Comparison of ENCODE assay signal across 18 cellular contexts in the genomic region with DNA sequence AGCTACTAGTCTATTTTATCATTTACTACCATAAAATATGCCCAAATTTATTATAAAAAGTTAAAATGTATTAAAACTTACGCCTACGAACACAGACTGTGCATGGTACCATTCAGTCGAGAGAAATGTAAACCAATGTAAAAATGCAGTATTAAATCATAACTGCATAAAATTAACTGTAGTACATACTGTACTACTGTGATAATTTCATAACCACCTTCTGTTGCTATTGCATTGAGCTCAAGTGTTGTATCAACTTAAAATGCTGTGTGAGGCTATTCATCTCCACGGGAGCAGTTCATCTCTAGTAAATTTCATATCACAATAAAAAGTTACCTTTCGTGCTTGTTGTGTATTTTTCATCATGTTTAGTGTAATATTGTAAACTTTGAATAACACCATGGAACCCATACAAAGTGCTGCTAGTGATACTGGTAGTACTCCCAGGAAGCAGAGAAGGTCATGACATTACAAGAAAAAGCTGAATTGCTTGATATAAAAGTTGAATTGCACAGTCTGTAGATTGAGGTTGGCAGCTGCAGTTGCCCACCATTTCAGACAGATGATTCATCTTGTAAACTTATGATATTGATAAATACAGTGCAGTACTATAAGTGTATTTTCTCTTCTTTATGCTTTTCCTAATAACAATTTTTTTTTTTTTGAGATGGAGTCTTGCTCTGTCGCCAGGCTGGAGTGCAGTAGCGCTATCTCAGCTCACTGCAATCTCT. TPM values are rescaled to one million over a fixed set of nuclear protein-coding genes. Genes with fewer than 3 reads are reported as not detected.
DNase-seq lines count a peak whose midpoint lies in the region; ATAC-seq, FAIRE-seq and TF ChIP-seq lines count a peak whose summit lies in the region.
"Had no signal": no experiment of that assay in that cellular context is flagged by ENCODE, and none has a peak within 500 bp of the region (broad histone marks: within the 10 kb centered on the region; RNA-seq: fewer than 3 reads in every experiment).

No MANE protein-coding gene starts in this region.

- no peak overlapping the region for H3K18ac ChIP-seq in H9 (ENCODE audit: insufficient read length, low read depth, low read length)

- FAIRE-seq in endothelial cell of umbilical vein (lab: Jason Lieb, UNC), result peak; percentile 55
- FAIRE-seq: GM19239 had no signal

- no peaks in the 10 kb centered on the region for H3K36me3 Mint-ChIP-seq in activated T-cell treated with anti-CD3 and anti-CD28 coated beads, Interleukin-2, amount 50 U/mL, for 72 hours (ENCODE audit: insufficient read depth in 2 of 2)
- H3K36me3 Mint-ChIP-seq in H9 (ENCODE audit: insufficient read depth in 1 of 3, low read depth in 3 of 3), result no peaks in the 10 kb centered on the region

- no peaks in the 10 kb centered on the region for H3K27me3 ChIP-seq in SJCRH30
- H3K27me3 ChIP-seq in endothelial cell of umbilical vein (ENCODE audit: control insufficient read depth in 2 of 2, insufficient read depth in 2 of 2, low read length in 2 of 2), result no peaks in the 10 kb centered on the region
- no peaks in the 10 kb centered on the region for H3K27me3 ChIP-seq in transverse colon
- no peaks in the 10 kb centered on the region for H3K27me3 ChIP-seq in H9 (ENCODE audit: insufficient read depth, low read length)
- H3K27me3 ChIP-seq in tibial artery, result no peaks in the 10 kb centered on the region
- H3K27me3 ChIP-seq: SJSA1 had no signal

- ATAC-seq in activated T-cell treated with anti-CD3 and anti-CD28 coated beads, Interleukin-2, amount 50 U/mL, for 72 hours (replicated peaks in 1 of 2), result no peak
- ATAC-seq in HG02610 (IDR thresholded peaks at IDR 0.05; ENCODE audit: unreplicated experiment), result no peak

- H3K4me1 Mint-ChIP-seq in activated T-cell treated with anti-CD3 and anti-CD28 coated beads, Interleukin-2, amount 50 U/mL, for 72 hours (ENCODE audit: low read depth), result peaks cover 14% of the 10 kb centered on the region
- H3K4me1 Mint-ChIP-seq in H9, result peaks cover 10 to 14% of the 10 kb centered on the region in 2 experiments

- H3K79me2 ChIP-seq in endothelial cell of umbilical vein (ENCODE audit: control insufficient read depth, insufficient read depth, low read length), result no peaks in the 10 kb centered on the region
- H3K79me2 ChIP-seq in H9 (ENCODE audit: insufficient read depth, low read length), result no peaks in the 10 kb centered on the region

- H2BK5ac ChIP-seq in H9 (ENCODE audit: insufficient read length, low read length), result no peak overlapping the region

- intact Hi-C loops in endothelial cell of umbilical vein (cut with micrococcal nuclease), result loop anchor here (2.0 kb wide), 1 partner anchor 323 kb away; no protein-coding TSS in a partner anchor
- intact Hi-C loops in transverse colon (cut with DNase I; ENCODE audit: low total_unique reads), result no loop called here
- intact Hi-C loops in tibial artery (cut with DNase I; ENCODE audit: low total_unique reads), result no loop called here

- no peak overlapping the region for H3K23ac ChIP-seq in H9 (ENCODE audit: insufficient read length, low read depth, low read length)

- WGBS in transverse colon (ENCODE audit: low coverage in 1 of 2), 2 donors, result 75 to 82% methylated on average over 7 of the region's 7 CpGs
- no CpG with 5 or more reads among the region's 7 CpGs for WGBS in H9 (ENCODE audit: extremely low coverage, insufficient read length, low lambda C conversion rate)

- peak; percentile 47 for TF ChIP-seq EP300 in transverse colon (IDR thresholded peaks at IDR 0.05; ENCODE audit: low read depth)

- TF ChIP-seq POLR2A in endothelial cell of umbilical vein (IDR thresholded peaks at IDR 0.05; ENCODE audit: low read depth, low read length), result no peak
- TF ChIP-seq POLR2A in transverse colon (IDR thresholded peaks at IDR 0.05), result no peak

- POLR2A ChIA-PET in endothelial cell of umbilical vein (lab: Charles Lee), result no interaction called here

- no peaks in the 10 kb centered on the region for H3K9me3 Mint-ChIP-seq in activated T-cell treated with anti-CD3 and anti-CD28 coated beads, Interleukin-2, amount 50 U/mL, for 72 hours
- H3K9me3 Mint-ChIP-seq in H9, result no peaks in the 10 kb centered on the region

- TF ChIP-seq CTCF in endothelial cell of umbilical vein (IDR thresholded peaks at IDR 0.05; ENCODE audit: extremely low read depth in 1 of 2, insufficient read depth in 1 of 2, low read depth in 1 of 2, low read length in 2 of 2) (no peak), transverse colon (IDR thresholded peaks at IDR 0.05) (no peak), H9 (conservative IDR thresholded peaks at IDR 0.05) (no peak), tibial artery (IDR thresholded peaks at IDR 0.05) (no peak)

- no peak overlapping the region for H2AK5ac ChIP-seq in H9 (ENCODE audit: insufficient read length, low read length)

- H3K27me3 Mint-ChIP-seq in activated T-cell treated with anti-CD3 and anti-CD28 coated beads, Interleukin-2, amount 50 U/mL, for 72 hours (ENCODE audit: low read depth), result no peaks in the 10 kb centered on the region
- H3K27me3 Mint-ChIP-seq in H9 (ENCODE audit: low read depth), result no peaks in the 10 kb centered on the region

- H3K36me3 ChIP-seq in SJCRH30 (no peaks in the 10 kb centered on the region), endothelial cell of umbilical vein (ENCODE audit: control insufficient read depth in 2 of 2, extremely low read depth in 1 of 2, insufficient read depth in 2 of 2, low read length in 2 of 2) (no peaks in the 10 kb centered on the region), transverse colon (no peaks in the 10 kb centered on the region), tibial artery (no peaks in the 10 kb centered on the region)
- H3K36me3 ChIP-seq: SJSA1 had no signal

- no peaks in the 10 kb centered on the region for H4K20me1 ChIP-seq in endothelial cell of umbilical vein (replicated peaks; ENCODE audit: control insufficient read depth, extremely low read depth, insufficient read depth, low read length)
- no peaks in the 10 kb centered on the region for H4K20me1 ChIP-seq in H9 (ENCODE audit: control insufficient read depth, insufficient read depth, insufficient read length)

- dilution Hi-C loops in endothelial cell of umbilical vein (cut with MboI; ENCODE audit: extremely low pct_ligation_motif_present, low sequenced_read_pairs), result loop anchor here (25.0 kb wide), 1 partner anchor 247 kb away; no protein-coding TSS in a partner anchor

- H3T11ph ChIP-seq in H9 (ENCODE audit: low read length), result no peak overlapping the region

- H2AFZ ChIP-seq in endothelial cell of umbilical vein (ENCODE audit: low read depth, low read length) (no peak overlapping the region), H9 (ENCODE audit: low read length) (no peak overlapping the region)

- H3K79me1 ChIP-seq in H9 (ENCODE audit: insufficient read depth, low read depth, low read length, poor library complexity, severe bottlenecking), result no peaks in the 10 kb centered on the region

- CTCF ChIA-PET in endothelial cell of umbilical vein (lab: Charles Lee), result interaction anchor here (0.8 to 10.2 kb wide), 32 partner anchors 9 to 370 kb away, joined by 3 to 359 read pairs (median 6); partner anchors contain the start of gene PTPN14

- no peak overlapping the region for H3K4me3 ChIP-seq in SJCRH30
- H3K4me3 ChIP-seq in endothelial cell of umbilical vein (replicated peaks in 1 of 3; ENCODE audit: insufficient read depth in 1 of 3, low read depth in 1 of 3, low read length in 3 of 3), result no peak overlapping the region
- no peak overlapping the region for H3K4me3 ChIP-seq in transverse colon
- H3K4me3 ChIP-seq in tibial artery, result no peak overlapping the region
- H3K4me3 ChIP-seq: SJSA1 had no signal

- H3K23me2 ChIP-seq in H9 (ENCODE audit: insufficient read length, low read depth, low read length, poor library complexity, severe bottlenecking), result no peaks in the 10 kb centered on the region

- H3K4me2 ChIP-seq in endothelial cell of umbilical vein (ENCODE audit: insufficient read depth, low read length) (no peak overlapping the region), H9 (ENCODE audit: insufficient read depth, insufficient read length, low read length) (no peak overlapping the region)

- H3K9me3 ChIP-seq in SJCRH30 (replicated peaks), result no peaks in the 10 kb centered on the region
- H3K9me3 ChIP-seq in endothelial cell of umbilical vein (replicated peaks; ENCODE audit: control insufficient read depth, insufficient read depth, low read length), result no peaks in the 10 kb centered on the region
- no peaks in the 10 kb centered on the region for H3K9me3 ChIP-seq in transverse colon
- H3K9me3 ChIP-seq in H9 (ENCODE audit: control insufficient read depth, low read depth, low read length), result no peaks in the 10 kb centered on the region
- H3K9me3 ChIP-seq in tibial artery, result no peaks in the 10 kb centered on the region
- H3K9me3 ChIP-seq: SJSA1 had no signal

- no peak overlapping the region for H4K5ac ChIP-seq in H9 (ENCODE audit: insufficient read length, low read depth, low read length)

- no peak overlapping the region for H2BK20ac ChIP-seq in H9 (ENCODE audit: low read depth, low read length, poor library complexity, severe bottlenecking)

- H4K8ac ChIP-seq in H9 (replicated peaks; ENCODE audit: insufficient read length, low read depth, low read length), result no peak overlapping the region

- no peak overlapping the region for H2BK15ac ChIP-seq in H9 (ENCODE audit: low read depth, low read length)

- no peak overlapping the region for H3K14ac ChIP-seq in H9 (ENCODE audit: insufficient read depth, low read length)

- no peak overlapping the region for H3K4me3 Mint-ChIP-seq in activated T-cell treated with anti-CD3 and anti-CD28 coated beads, Interleukin-2, amount 50 U/mL, for 72 hours
- H3K4me3 Mint-ChIP-seq in H9, result no peak overlapping the region

- no peak overlapping the region for H4K91ac ChIP-seq in H9 (ENCODE audit: insufficient read length, low read depth, low read length)

- no peak overlapping the region for H3K56ac ChIP-seq in H9 (ENCODE audit: insufficient read length, low read depth, low read length)

- in situ Hi-C loops in transverse colon (cut with MboI; ENCODE audit: low pct_ligation_motif_present in 1 of 4, low pct_unique_long_range_greater_than_20kb in 1 of 4, low sequenced_read_pairs in 3 of 4), result loop anchor here (10.0 to 25.0 kb wide), 4 partner anchors 247 to 372 kb away; no protein-coding TSS in a partner anchor

- H3K9me1 ChIP-seq in endothelial cell of umbilical vein (replicated peaks; ENCODE audit: control insufficient read depth, extremely low read depth, insufficient read depth, low read length), result no peaks in the 10 kb centered on the region

- H3K9ac ChIP-seq in endothelial cell of umbilical vein (replicated peaks; ENCODE audit: extremely low read depth, insufficient read depth, low read length) (no peak overlapping the region), H9 (ENCODE audit: extremely low read depth, insufficient read length, low read length) (no peak overlapping the region)

- H2BK120ac ChIP-seq in H9 (ENCODE audit: low read depth, low read length, poor library complexity, severe bottlenecking), result no peak overlapping the region

- H3K27ac ChIP-seq in SJCRH30 (0 out of 2 replicates have a peak overlapping the region, but pooled peaks have one; percentile 8), endothelial cell of umbilical vein (ENCODE audit: insufficient read depth, low read depth, low read length) (no peak overlapping the region), transverse colon (no peak overlapping the region), H9 (ENCODE audit: insufficient read length, low read depth, low read length) (no peak overlapping the region), tibial artery (no peak overlapping the region)
- H3K27ac ChIP-seq: 22Rv1, C4-2B, SJSA1 had no signal

- no TSS peak for BruUV-seq in endothelial cell of umbilical vein (replicated peaks; lab: Mats Ljungman, UMichigan)

- H2BK12ac ChIP-seq in H9 (ENCODE audit: insufficient read length, low read depth, low read length), result no peak overlapping the region

- no peak for DNase-seq in activated T-cell treated with anti-CD3 and anti-CD28 coated beads, Interleukin-2, amount 50 U/mL, for 72 hours
- no peak for DNase-seq in activated T-cell treated with anti-CD3 and anti-CD28 coated beads for 4 hours
- DNase-seq in SJCRH30, result no peak
- no peak for DNase-seq in endothelial cell of umbilical vein (ENCODE audit: low read depth, low spot score)
- no peak for DNase-seq in transverse colon
- DNase-seq in H9, result no peak
- no peak for DNase-seq in tibial artery
- DNase-seq: DMS53, NCI-H1092, NCI-H1694, NCI-H2107, NCI-H345, NCI-H69 had no signal

- H3K4ac ChIP-seq in H9 (ENCODE audit: low read depth, low read length), result no peak overlapping the region

- H3K27ac Mint-ChIP-seq in activated T-cell treated with anti-CD3 and anti-CD28 coated beads, Interleukin-2, amount 50 U/mL, for 72 hours, result peak overlapping the region; percentile 50
- H3K27ac Mint-ChIP-seq in H9, result no peak overlapping the region; a peak in 1 of 7 replicates

- peaks cover 13% of the 10 kb centered on the region for H3K4me1 ChIP-seq in SJCRH30
- peaks cover 14% of the 10 kb centered on the region for H3K4me1 ChIP-seq in endothelial cell of umbilical vein (ENCODE audit: control insufficient read depth, extremely low read depth, insufficient read depth, low read length)
- no peaks in the 10 kb centered on the region for H3K4me1 ChIP-seq in transverse colon
- H3K4me1 ChIP-seq in H9 (ENCODE audit: insufficient read depth, low read length), result peaks cover 6% of the 10 kb centered on the region
- H3K4me1 ChIP-seq in tibial artery, result peaks cover 0 to 7% (median 2%) of the 10 kb centered on the region in 4 donors

RNA-seq across cellular contexts. Expression of gene CENPF, which starts 19.0 kb away (rescaled TPM):
- 10 to 100 TPM; 87.2 to 96.3 TPM for total RNA-seq in activated T-cell treated with anti-CD3 and anti-CD28 coated beads, Interleukin-2, amount 50 U/mL, for 72 hours
- 213 and 231 TPM in 2 replicates for total RNA-seq in SJCRH30 (2014; rRNA removed; shearing (Covaris generic))
- 66.2 and 72.9 TPM in 2 replicates for total RNA-seq in endothelial cell of umbilical vein
- 3.8 and 6.4 TPM in 2 replicates for polyA plus RNA-seq in endothelial cell of umbilical vein
- polyA plus RNA-seq in endothelial cell of umbilical vein (2011; cell fraction: cytosol; rRNA removed), result 22.2 and 23.2 TPM in 2 replicates
- 34.5 and 55.7 TPM in 2 replicates for polyA plus RNA-seq in endothelial cell of umbilical vein (2011; cell fraction: nucleus; rRNA removed)
- polyA plus RNA-seq in endothelial cell of umbilical vein (2012), result 20.3 and 71.4 TPM in 2 replicates
- 10.5 and 12.0 TPM in 2 replicates for polyA minus RNA-seq in endothelial cell of umbilical vein
- 35.9 TPM for polyA minus RNA-seq in endothelial cell of umbilical vein (2011; cell fraction: cytosol; rRNA and poly(A)+ RNA removed)
- polyA minus RNA-seq in endothelial cell of umbilical vein (2011; cell fraction: nucleus; rRNA and poly(A)+ RNA removed), result 16.9 and 28.9 TPM in 2 replicates
- total RNA-seq in transverse colon, result 10 to 100 TPM in 1 of 4 donors, 1 to 10 TPM in 3; 1.5 to 49.8 (median 3.4) TPM
- 104 and 113 TPM in 2 replicates for total RNA-seq in H9 (2021)

RNA-seq across cellular contexts. Expression of gene PTPN14, which starts 32.6 kb away (rescaled TPM):
- 10 to 100 TPM; 13.5 to 23.5 TPM for total RNA-seq in activated T-cell treated with anti-CD3 and anti-CD28 coated beads, Interleukin-2, amount 50 U/mL, for 72 hours
- 22.1 and 24.3 TPM in 2 replicates for total RNA-seq in SJCRH30 (2014; rRNA removed; shearing (Covaris generic))
- total RNA-seq in endothelial cell of umbilical vein (88.9 and 93.0 TPM in 2 replicates), transverse colon (1 to 10 TPM; 4.5 to 9.7 (median 7.1) TPM), H9 (2021) (76.4 and 79.0 TPM in 2 replicates)
- polyA plus RNA-seq in endothelial cell of umbilical vein, result 18.5 and 23.1 TPM in 2 replicates
- polyA plus RNA-seq in endothelial cell of umbilical vein (2011; cell fraction: cytosol; rRNA removed), result 18.2 and 18.3 TPM in 2 replicates
- 35.6 and 36.4 TPM in 2 replicates for polyA plus RNA-seq in endothelial cell of umbilical vein (2011; cell fraction: nucleus; rRNA removed)
- polyA plus RNA-seq in endothelial cell of umbilical vein (2012), result 22.8 and 30.2 TPM in 2 replicates
- 114 and 116 TPM in 2 replicates for polyA minus RNA-seq in endothelial cell of umbilical vein
- polyA minus RNA-seq in endothelial cell of umbilical vein (2011; cell fraction: cytosol; rRNA and poly(A)+ RNA removed), result 22.9 TPM
- 109 and 123 TPM in 2 replicates for polyA minus RNA-seq in endothelial cell of umbilical vein (2011; cell fraction: nucleus; rRNA and poly(A)+ RNA removed)
